30 cellular contexts compared by ENCODE assay signal in the genomic region with DNA sequence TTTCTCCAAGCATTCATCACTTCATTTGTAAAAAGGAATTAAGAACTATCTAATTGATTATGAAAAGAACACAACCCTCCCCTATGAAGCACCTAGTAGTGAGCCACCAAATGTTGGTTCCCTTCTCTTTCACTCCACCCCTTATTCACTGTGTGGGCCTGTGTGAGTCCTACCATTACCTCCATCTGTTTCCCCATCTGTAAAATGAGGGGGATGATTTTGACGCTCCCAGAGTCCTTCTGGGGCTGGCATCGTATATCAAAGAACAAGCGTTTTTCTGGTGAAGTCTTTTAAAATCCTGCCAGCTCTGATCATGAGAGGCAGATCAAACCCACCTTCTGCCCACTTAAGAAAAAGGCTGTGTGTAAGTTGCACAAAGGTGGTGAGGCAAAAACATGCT.
"Had no signal": no experiment of that assay in that cellular context is flagged by ENCODE, and none has a peak within 500 bp of the region (broad histone marks: within the 10 kb centered on the region; RNA-seq: fewer than 3 reads in every experiment).

No MANE protein-coding gene starts in this region.

- H3K9me3 ChIP-seq: adrenal gland, body of pancreas, breast epithelium, colonic mucosa, esophagus squamous epithelium had no signal

- H3K4me1 ChIP-seq: adrenal gland, body of pancreas, breast epithelium, colonic mucosa, esophagus squamous epithelium had no signal

- H3K36me3 ChIP-seq: adrenal gland, breast epithelium, cardiac muscle cell, colonic mucosa, esophagus squamous epithelium had no signal

- H3K27ac ChIP-seq: adrenal gland, body of pancreas, breast epithelium, cardiac muscle cell, colonic mucosa, epithelial cell of prostate, esophagus squamous epithelium had no signal

- DNase-seq: activated CD4-positive, alpha-beta memory T cell treated with anti-CD3 and anti-CD28 coated beads for 36 hours; activated CD4-positive, alpha-beta T cell treated with anti-CD3 and anti-CD28 coated beads for 36 hours; activated CD4-positive, alpha-beta T cell treated with anti-CD3 and anti-CD28 coated beads, Interleukin-2, amount 10 ng/mL, durations not matched to agents 24 days and 14 days; activated CD4-positive, CD25-positive, alpha-beta regulatory T cell; activated CD4-positive, CD25-positive, alpha-beta regulatory T cell treated with anti-CD3 and anti-CD28 coated beads, Interleukin-2, amount 50 U/mL, for 72 hours; activated CD8-positive, alpha-beta memory T cell treated with anti-CD3 and anti-CD28 coated beads, Interleukin-2, amount 10 ng/mL, durations not matched to agents 7 days and 5 days; activated CD8-positive, alpha-beta memory T cell treated with anti-CD3 and anti-CD28 coated beads, Interleukin-2, amount 50 U/mL, for 4 hours; activated CD8-positive, alpha-beta T cell treated with anti-CD3 and anti-CD28 coated beads, Interleukin-2, amount 10 ng/mL, durations not matched to agents 7 days and 5 days; activated effector memory CD4-positive, alpha-beta T cell treated with anti-CD3 and anti-CD28 coated beads, Interleukin-2, amount 50 U/mL, for 16 hours; activated naive CD4-positive, alpha-beta T cell treated with anti-CD3 and anti-CD28 coated beads for 36 hours; activated naive CD8-positive, alpha-beta T cell treated with anti-CD3 and anti-CD28 coated beads for 36 hours; activated naive CD8-positive, alpha-beta T cell treated with anti-CD3 and anti-CD28 coated beads, Interleukin-2, amount 50 U/mL, for 24 hours; activated T-cell treated with anti-CD3 and anti-CD28 coated beads, Interleukin-2, amount 50 U/mL, for 1 hour; activated T-cell treated with anti-CD3 and anti-CD28 coated beads, Interleukin-2, amount 50 U/mL, for 48 hours; adrenal gland; aorta; body of pancreas; central memory CD4-positive, alpha-beta T cell; cerebellar nuclear complex; colonic mucosa; effector CD8-positive, alpha-beta T cell; esophagus squamous epithelium; foreskin melanocyte; head of caudate nucleus; T-helper 2 cell had no signal

- H3K4me3 ChIP-seq: adrenal gland, body of pancreas, breast epithelium, cardiac muscle cell, colonic mucosa, esophagus squamous epithelium had no signal

- FAIRE-seq: endometrium, endothelial cell of umbilical vein had no signal
